Comparison of ENCODE assay signal across 24 cellular contexts in the genomic region with DNA sequence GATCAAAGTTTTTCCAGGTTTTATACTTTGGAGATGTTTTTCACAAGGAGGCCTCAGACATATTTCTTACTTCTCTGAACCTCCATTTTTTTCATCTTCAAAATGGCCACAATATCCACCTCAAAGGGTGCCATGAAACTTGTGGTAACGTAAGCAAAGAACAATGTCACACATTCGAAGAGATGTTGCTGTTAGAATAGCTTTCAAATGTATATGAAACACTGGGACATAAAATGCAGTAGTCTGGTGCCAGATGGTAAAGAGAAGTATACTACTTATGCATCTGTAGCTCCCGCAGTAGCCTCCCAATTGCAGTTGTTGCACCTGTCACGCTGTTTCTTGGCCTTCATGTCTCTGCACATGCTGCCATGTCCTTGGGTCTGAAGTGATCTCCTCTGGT. TPM values are rescaled to one million over a fixed set of nuclear protein-coding genes. Genes with fewer than 3 reads are reported as not detected.
"Had no signal": no experiment of that assay in that cellular context is flagged by ENCODE, and none has a peak within 500 bp of the region (broad histone marks: within the 10 kb centered on the region; RNA-seq: fewer than 3 reads in every experiment).

No MANE protein-coding gene starts in this region.

- H3K4me3 ChIP-seq: coronary artery, lung, prostate gland, right atrium auricular region, suprapubic skin had no signal

- H3K27ac ChIP-seq: coronary artery, foreskin keratinocyte, prostate gland, right atrium auricular region, suprapubic skin had no signal

- H3K27ac Mint-ChIP-seq: activated B cell treated with CpG ODN at 0.5 μM for 24 hours had no signal

- H3K4me1 ChIP-seq: prostate gland had no signal

- H3K9me3 Mint-ChIP-seq: activated B cell treated with CpG ODN at 0.5 μM for 24 hours; central memory CD8-positive, alpha-beta T cell; stimulated activated naive CD8-positive, alpha-beta T cell treated with anti-CD3 and anti-CD28 coated beads, Interleukin-15, amount 100 ng/mL, for 72 hours; type B pancreatic cell had no signal

- H3K36me3 Mint-ChIP-seq: type B pancreatic cell had no signal

- ATAC-seq: foreskin keratinocyte; stimulated activated naive CD8-positive, alpha-beta T cell treated with anti-CD3 and anti-CD28 coated beads, Interleukin-15, amount 100 ng/mL, for 72 hours had no signal

- H3K36me3 ChIP-seq: prostate gland, right atrium auricular region, suprapubic skin had no signal

- H3K27me3 ChIP-seq: foreskin keratinocyte, right atrium auricular region, suprapubic skin had no signal

- H3K9me3 ChIP-seq: prostate gland, right atrium auricular region, suprapubic skin had no signal

- H3K4me3 Mint-ChIP-seq: activated B cell treated with CpG ODN at 0.5 μM for 24 hours; central memory CD8-positive, alpha-beta T cell had no signal

- H3K27me3 Mint-ChIP-seq: activated B cell treated with CpG ODN at 0.5 μM for 24 hours; central memory CD8-positive, alpha-beta T cell; stimulated activated naive CD8-positive, alpha-beta T cell treated with anti-CD3 and anti-CD28 coated beads, Interleukin-15, amount 100 ng/mL, for 72 hours; type B pancreatic cell had no signal

- DNase-seq: activated B cell treated with CpG ODN at 0.5 μM for 24 hours; activated CD4-positive, alpha-beta T cell treated with anti-CD3 and anti-CD28 coated beads for 48 hours; activated CD8-positive, alpha-beta memory T cell treated with anti-CD3 and anti-CD28 coated beads, Interleukin-2, amount 50 U/mL, for 48 hours; activated gamma-delta T cell treated with Interleukin-2 at 50 U/mL for 16 hours; aorta; foreskin keratinocyte; hypothalamus; stimulated activated CD4-positive, alpha-beta T cell treated with anti-CD3 and anti-CD28 coated beads, Interleukin-12 subunit alpha, Interleukin-12 subunit beta, amount 100 ng/mL, for 4 hours; stimulated activated CD4-positive, alpha-beta T cell treated with anti-CD3 and anti-CD28 coated beads, Interleukin-2, amount 100 ng/mL, for 24 hours; stimulated activated naive CD8-positive, alpha-beta T cell treated with anti-CD3 and anti-CD28 coated beads, Interleukin-15, amount 100 ng/mL, for 72 hours; T-helper 1 cell; T-helper 9 cell had no signal

RNA-seq across cellular contexts. Expression of a gene that starts 9.4 kb away (rescaled TPM):
- total RNA-seq: activated B cell treated with CpG ODN at 0.5 μM for 24 hours, aorta, epithelial cell of proximal tubule, fibroblast of lung, foreskin keratinocyte, osteocyte, suprapubic skin had no signal
- polyA plus RNA-seq: fibroblast of lung, foreskin keratinocyte, keratinocyte, lung, neural cell had no signal

RNA-seq across cellular contexts. Expression of a gene that starts 41.9 kb away (rescaled TPM):
- total RNA-seq: epithelial cell of proximal tubule, osteocyte, prostate gland, right atrium auricular region, suprapubic skin had no signal
- polyA plus RNA-seq: aorta, fibroblast of lung, foreskin keratinocyte, lung, neural cell had no signal
